Comparison of ENCODE assay signal across 21 cellular contexts in genomic region chr2:101382406-101382805, GRCh38. TPM values are rescaled to one million over a fixed set of nuclear protein-coding genes. Genes with fewer than 3 reads are reported as not detected.
"Had no signal": no experiment of that assay in that cellular context is flagged by ENCODE, and none has a peak within 500 bp of the region (broad histone marks: within the 10 kb centered on the region; RNA-seq: fewer than 3 reads in every experiment).

No MANE protein-coding gene starts in this region.

- DNase-seq: Kasumi-1, MM.1S, NCI-H1092 treated with DMSO at 0.1 percent for 48 hours, NCI-H1436, NCI-H187, NCI-H2029, NCI-H2081 treated with DMSO at 0.1 percent for 48 hours, NCI-H2171, NCI-H226, NCI-H446, NCI-H510A, NCI-H524 treated with DMSO at 0.1 percent for 48 hours, NCI-H69, NCI-H774, Right ventricle myocardium superior, RPMI8226, SIG-M5, SK-N-SH had no signal

- H3K36me3 Mint-ChIP-seq: IgD-negative memory B cell had no signal

- H3K4me3 Mint-ChIP-seq: IgD-negative memory B cell had no signal

- H3K27ac Mint-ChIP-seq: IgD-negative memory B cell had no signal

- H3K9me3 Mint-ChIP-seq: IgD-negative memory B cell had no signal

RNA-seq across cellular contexts. Expression of gene CREG2, which starts 4.9 kb away (rescaled TPM):
- total RNA-seq: K562, Right ventricle myocardium superior, SJSA1 had no signal
- polyA plus RNA-seq: K562 had no signal
